Comparison of ENCODE assay signal across 1 cellular context in the genomic region with DNA sequence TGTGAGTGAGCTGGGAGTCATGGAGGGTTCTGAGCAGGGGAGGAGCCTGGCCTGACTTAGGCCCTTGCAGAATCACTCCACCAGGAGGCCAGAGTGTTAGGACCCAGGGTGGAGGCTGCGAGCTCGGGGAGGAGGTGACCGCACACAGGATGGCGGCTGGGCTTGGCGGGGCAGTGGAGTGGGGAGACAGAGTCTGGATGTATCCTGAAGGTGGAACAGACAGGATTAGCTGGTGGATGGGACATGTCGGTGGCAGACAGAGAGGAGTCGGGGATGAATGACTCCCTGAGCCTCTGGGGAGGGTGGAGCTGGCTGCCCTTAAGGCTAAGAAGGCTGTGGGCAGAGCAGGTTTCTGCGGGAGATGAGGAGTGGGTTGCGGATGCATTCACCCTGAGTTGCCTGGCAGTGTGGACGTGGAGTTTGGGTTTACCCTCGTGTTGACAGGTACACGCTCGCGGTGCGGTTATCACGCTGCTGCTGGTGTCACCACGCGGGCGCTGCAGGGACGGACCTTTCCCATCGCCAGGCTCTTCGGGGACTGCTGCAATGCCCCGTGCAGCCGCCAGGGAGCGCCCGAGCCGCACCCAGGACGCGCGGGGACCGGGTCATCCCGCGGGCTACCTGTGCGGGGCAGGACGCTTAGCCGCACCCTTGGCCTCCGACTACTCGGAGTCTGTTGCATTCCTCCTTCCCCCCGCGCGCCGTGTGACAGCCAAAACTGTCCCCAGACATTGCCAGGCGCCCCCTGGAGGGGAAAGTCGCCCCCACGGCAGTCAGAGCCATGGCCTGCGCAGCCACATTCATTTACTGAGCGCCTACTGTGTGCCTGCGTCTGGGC.
TF ChIP-seq lines count a peak whose summit lies in the region.

No MANE protein-coding gene starts in this region.

TF ChIP-seq in K562, 482 proteins besides CTCF, POLR2A, EP300 and RAD21 (continued from another document and continues in another):
- TF ChIP-seq, protein P1, sequence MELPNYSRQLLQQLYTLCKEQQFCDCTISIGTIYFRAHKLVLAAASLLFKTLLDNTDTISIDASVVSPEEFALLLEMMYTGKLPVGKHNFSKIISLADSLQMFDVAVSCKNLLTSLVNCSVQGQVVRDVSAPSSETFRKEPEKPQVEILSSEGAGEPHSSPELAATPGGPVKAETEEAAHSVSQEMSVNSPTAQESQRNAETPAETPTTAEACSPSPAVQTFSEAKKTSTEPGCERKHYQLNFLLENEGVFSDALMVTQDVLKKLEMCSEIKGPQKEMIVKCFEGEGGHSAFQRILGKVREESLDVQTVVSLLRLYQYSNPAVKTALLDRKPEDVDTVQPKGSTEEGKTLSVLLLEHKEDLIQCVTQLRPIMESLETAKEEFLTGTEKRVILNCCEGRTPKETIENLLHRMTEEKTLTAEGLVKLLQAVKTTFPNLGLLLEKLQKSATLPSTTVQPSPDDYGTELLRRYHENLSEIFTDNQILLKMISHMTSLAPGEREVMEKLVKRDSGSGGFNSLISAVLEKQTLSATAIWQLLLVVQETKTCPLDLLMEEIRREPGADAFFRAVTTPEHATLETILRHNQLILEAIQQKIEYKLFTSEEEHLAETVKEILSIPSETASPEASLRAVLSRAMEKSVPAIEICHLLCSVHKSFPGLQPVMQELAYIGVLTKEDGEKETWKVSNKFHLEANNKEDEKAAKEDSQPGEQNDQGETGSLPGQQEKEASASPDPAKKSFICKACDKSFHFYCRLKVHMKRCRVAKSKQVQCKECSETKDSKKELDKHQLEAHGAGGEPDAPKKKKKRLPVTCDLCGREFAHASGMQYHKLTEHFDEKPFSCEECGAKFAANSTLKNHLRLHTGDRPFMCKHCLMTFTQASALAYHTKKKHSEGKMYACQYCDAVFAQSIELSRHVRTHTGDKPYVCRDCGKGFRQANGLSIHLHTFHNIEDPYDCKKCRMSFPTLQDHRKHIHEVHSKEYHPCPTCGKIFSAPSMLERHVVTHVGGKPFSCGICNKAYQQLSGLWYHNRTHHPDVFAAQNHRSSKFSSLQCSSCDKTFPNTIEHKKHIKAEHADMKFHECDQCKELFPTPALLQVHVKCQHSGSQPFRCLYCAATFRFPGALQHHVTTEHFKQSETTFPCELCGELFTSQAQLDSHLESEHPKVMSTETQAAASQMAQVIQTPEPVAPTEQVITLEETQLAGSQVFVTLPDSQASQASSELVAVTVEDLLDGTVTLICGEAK (IDR thresholded peaks at IDR 0.05) = peak; percentile 53; the same call in 1 of the 2 replicates
- TF ChIP-seq, protein P1 (CRISPR knock-in tag; IDR thresholded peaks at IDR 0.05) = no peak
- TF ChIP-seq XRCC5 (IDR thresholded peaks at IDR 0.05; ENCODE audit: low read depth, low read length) = peak; percentile 91
- TF ChIP-seq SP1 (CRISPR knock-in tag; IDR thresholded peaks at IDR 0.05) = peak; percentile 73
- TF ChIP-seq FOXK1 (CRISPR knock-in tag; IDR thresholded peaks at IDR 0.05; ENCODE audit: borderline replicate concordance) = 0 out of 2 replicates have a peak, but pooled peaks have one; percentile 65
- TF ChIP-seq, protein P2, sequence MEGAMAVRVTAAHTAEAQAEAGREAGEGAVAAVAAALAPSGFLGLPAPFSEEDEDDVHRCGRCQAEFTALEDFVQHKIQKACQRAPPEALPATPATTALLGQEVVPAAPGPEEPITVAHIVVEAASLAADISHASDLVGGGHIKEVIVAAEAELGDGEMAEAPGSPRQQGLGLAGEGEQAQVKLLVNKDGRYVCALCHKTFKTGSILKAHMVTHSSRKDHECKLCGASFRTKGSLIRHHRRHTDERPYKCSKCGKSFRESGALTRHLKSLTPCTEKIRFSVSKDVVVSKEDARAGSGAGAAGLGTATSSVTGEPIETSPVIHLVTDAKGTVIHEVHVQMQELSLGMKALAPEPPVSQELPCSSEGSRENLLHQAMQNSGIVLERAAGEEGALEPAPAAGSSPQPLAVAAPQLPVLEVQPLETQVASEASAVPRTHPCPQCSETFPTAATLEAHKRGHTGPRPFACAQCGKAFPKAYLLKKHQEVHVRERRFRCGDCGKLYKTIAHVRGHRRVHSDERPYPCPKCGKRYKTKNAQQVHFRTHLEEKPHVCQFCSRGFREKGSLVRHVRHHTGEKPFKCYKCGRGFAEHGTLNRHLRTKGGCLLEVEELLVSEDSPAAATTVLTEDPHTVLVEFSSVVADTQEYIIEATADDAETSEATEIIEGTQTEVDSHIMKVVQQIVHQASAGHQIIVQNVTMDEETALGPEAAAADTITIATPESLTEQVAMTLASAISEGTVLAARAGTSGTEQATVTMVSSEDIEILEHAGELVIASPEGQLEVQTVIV (CRISPR knock-in tag; IDR thresholded peaks at IDR 0.05; ENCODE audit: borderline replicate concordance) = no peak
- TF ChIP-seq NCOA1 (IDR thresholded peaks at IDR 0.05; ENCODE audit: low read depth) = peak; percentile 31; the same call in 1 of the 2 replicates
- TF ChIP-seq, protein P3, sequence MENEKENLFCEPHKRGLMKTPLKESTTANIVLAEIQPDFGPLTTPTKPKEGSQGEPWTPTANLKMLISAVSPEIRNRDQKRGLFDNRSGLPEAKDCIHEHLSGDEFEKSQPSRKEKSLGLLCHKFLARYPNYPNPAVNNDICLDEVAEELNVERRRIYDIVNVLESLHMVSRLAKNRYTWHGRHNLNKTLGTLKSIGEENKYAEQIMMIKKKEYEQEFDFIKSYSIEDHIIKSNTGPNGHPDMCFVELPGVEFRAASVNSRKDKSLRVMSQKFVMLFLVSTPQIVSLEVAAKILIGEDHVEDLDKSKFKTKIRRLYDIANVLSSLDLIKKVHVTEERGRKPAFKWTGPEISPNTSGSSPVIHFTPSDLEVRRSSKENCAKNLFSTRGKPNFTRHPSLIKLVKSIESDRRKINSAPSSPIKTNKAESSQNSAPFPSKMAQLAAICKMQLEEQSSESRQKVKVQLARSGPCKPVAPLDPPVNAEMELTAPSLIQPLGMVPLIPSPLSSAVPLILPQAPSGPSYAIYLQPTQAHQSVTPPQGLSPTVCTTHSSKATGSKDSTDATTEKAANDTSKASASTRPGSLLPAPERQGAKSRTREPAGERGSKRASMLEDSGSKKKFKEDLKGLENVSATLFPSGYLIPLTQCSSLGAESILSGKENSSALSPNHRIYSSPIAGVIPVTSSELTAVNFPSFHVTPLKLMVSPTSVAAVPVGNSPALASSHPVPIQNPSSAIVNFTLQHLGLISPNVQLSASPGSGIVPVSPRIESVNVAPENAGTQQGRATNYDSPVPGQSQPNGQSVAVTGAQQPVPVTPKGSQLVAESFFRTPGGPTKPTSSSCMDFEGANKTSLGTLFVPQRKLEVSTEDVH (IDR thresholded peaks at IDR 0.05; ENCODE audit: low read depth, partially characterized antibody) = peak; percentile 47
- TF ChIP-seq EP400 (IDR thresholded peaks at IDR 0.05) = peak; percentile 63; the same call in 1 of the 2 replicates
- TF ChIP-seq, protein P4, sequence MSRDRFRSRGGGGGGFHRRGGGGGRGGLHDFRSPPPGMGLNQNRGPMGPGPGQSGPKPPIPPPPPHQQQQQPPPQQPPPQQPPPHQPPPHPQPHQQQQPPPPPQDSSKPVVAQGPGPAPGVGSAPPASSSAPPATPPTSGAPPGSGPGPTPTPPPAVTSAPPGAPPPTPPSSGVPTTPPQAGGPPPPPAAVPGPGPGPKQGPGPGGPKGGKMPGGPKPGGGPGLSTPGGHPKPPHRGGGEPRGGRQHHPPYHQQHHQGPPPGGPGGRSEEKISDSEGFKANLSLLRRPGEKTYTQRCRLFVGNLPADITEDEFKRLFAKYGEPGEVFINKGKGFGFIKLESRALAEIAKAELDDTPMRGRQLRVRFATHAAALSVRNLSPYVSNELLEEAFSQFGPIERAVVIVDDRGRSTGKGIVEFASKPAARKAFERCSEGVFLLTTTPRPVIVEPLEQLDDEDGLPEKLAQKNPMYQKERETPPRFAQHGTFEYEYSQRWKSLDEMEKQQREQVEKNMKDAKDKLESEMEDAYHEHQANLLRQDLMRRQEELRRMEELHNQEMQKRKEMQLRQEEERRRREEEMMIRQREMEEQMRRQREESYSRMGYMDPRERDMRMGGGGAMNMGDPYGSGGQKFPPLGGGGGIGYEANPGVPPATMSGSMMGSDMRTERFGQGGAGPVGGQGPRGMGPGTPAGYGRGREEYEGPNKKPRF (IDR thresholded peaks at IDR 0.05; ENCODE audit: low read depth, low read length) = no peak
- peak; percentile 29; the same call in 1 of the 2 replicates for TF ChIP-seq CEBPG (CRISPR knock-in tag; IDR thresholded peaks at IDR 0.05)
- TF ChIP-seq CEBPG (tag; conservative IDR thresholded peaks at IDR 0.05 in 1 of 2, IDR thresholded peaks at IDR 0.05 in 1 of 2) = no peak
- TF ChIP-seq, protein P5, sequence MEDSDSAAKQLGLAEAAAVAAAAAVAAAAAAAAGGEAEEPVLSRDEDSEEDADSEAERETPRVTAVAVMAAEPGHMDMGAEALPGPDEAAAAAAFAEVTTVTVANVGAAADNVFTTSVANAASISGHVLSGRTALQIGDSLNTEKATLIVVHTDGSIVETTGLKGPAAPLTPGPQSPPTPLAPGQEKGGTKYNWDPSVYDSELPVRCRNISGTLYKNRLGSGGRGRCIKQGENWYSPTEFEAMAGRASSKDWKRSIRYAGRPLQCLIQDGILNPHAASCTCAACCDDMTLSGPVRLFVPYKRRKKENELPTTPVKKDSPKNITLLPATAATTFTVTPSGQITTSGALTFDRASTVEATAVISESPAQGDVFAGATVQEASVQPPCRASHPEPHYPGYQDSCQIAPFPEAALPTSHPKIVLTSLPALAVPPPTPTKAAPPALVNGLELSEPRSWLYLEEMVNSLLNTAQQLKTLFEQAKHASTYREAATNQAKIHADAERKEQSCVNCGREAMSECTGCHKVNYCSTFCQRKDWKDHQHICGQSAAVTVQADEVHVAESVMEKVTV (CRISPR knock-in tag; IDR thresholded peaks at IDR 0.05) = peak; percentile 98
- peak; percentile 87 for TF ChIP-seq ZEB2 (IDR thresholded peaks at IDR 0.05)
- peak; percentile 60 for TF ChIP-seq JUND (IDR thresholded peaks at IDR 0.05; ENCODE audit: borderline replicate concordance, low read depth, low read length)
- TF ChIP-seq JUND (tag; IDR thresholded peaks at IDR 0.05; ENCODE audit: borderline replicate concordance, low read depth, low read length) = peak; percentile 39; the same call in 2 of the 3 replicates
- no peak for TF ChIP-seq GTF2A2 (tag; IDR thresholded peaks at IDR 0.05)
- 0 out of 2 replicates have a peak, but pooled peaks have one; percentile 15 for TF ChIP-seq C11orf30 (IDR thresholded peaks at IDR 0.05; ENCODE audit: low read depth)
- peak; percentile 99 for TF ChIP-seq ZKSCAN1 (IDR thresholded peaks at IDR 0.05; ENCODE audit: low read depth, low read length)
- TF ChIP-seq, protein P6, sequence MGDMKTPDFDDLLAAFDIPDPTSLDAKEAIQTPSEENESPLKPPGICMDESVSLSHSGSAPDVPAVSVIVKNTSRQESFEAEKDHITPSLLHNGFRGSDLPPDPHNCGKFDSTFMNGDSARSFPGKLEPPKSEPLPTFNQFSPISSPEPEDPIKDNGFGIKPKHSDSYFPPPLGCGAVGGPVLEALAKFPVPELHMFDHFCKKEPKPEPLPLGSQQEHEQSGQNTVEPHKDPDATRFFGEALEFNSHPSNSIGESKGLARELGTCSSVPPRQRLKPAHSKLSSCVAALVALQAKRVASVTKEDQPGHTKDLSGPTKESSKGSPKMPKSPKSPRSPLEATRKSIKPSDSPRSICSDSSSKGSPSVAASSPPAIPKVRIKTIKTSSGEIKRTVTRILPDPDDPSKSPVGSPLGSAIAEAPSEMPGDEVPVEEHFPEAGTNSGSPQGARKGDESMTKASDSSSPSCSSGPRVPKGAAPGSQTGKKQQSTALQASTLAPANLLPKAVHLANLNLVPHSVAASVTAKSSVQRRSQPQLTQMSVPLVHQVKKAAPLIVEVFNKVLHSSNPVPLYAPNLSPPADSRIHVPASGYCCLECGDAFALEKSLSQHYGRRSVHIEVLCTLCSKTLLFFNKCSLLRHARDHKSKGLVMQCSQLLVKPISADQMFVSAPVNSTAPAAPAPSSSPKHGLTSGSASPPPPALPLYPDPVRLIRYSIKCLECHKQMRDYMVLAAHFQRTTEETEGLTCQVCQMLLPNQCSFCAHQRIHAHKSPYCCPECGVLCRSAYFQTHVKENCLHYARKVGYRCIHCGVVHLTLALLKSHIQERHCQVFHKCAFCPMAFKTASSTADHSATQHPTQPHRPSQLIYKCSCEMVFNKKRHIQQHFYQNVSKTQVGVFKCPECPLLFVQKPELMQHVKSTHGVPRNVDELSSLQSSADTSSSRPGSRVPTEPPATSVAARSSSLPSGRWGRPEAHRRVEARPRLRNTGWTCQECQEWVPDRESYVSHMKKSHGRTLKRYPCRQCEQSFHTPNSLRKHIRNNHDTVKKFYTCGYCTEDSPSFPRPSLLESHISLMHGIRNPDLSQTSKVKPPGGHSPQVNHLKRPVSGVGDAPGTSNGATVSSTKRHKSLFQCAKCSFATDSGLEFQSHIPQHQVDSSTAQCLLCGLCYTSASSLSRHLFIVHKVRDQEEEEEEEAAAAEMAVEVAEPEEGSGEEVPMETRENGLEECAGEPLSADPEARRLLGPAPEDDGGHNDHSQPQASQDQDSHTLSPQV (IDR thresholded peaks at IDR 0.05) = peak; percentile 88
- TF ChIP-seq FIP1L1 (IDR thresholded peaks at IDR 0.05; ENCODE audit: low read depth, low read length, poor library complexity, severe bottlenecking) = no peak
- TF ChIP-seq LCOR (CRISPR knock-in tag; IDR thresholded peaks at IDR 0.05) = peak; percentile 94
